ENCODE assay signal across 1 cellular context in the genomic region with DNA sequence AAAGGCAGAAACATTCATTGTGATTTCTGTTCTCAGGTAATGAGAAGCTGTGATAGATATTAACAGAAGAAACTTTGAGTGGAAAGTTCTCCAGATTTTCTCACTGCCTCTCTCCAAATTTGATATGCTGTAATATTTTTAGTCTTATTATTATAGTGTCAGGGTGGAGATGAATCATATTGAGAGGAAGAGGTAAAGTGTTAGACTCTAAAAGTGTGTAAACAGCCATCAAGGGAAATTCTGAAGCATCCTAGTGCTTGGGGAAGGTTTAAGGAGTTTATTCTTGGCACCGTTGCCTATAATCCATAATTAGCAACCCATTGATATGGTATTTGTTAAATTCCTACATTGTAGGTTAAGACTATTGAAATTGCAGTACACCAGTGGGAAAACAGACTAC.
TF ChIP-seq lines count a peak whose summit lies in the region.

No MANE protein-coding gene starts in this region.

TF ChIP-seq in HCT116, 20 proteins besides CTCF, POLR2A, EP300 and RAD21:
- TF ChIP-seq ELF1 (IDR thresholded peaks at IDR 0.05; ENCODE audit: borderline replicate concordance, low read depth): no peak
- no peak for TF ChIP-seq CBX3 (IDR thresholded peaks at IDR 0.05; ENCODE audit: low read depth)
- no peak for TF ChIP-seq POLR2AphosphoS5 (IDR thresholded peaks at IDR 0.05; ENCODE audit: low read depth, low read length)
- no peak for TF ChIP-seq SP1 (IDR thresholded peaks at IDR 0.05; ENCODE audit: low read depth)
- TF ChIP-seq SRF (IDR thresholded peaks at IDR 0.05; ENCODE audit: low read depth): no peak
- TF ChIP-seq TCF7L2 (IDR thresholded peaks at IDR 0.05; ENCODE audit: borderline replicate concordance, extremely low read depth, insufficient read depth, insufficient read length): no peak
- TF ChIP-seq, protein P1, sequence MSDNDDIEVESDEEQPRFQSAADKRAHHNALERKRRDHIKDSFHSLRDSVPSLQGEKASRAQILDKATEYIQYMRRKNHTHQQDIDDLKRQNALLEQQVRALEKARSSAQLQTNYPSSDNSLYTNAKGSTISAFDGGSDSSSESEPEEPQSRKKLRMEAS (IDR thresholded peaks at IDR 0.05): no peak
- TF ChIP-seq, protein P2, sequence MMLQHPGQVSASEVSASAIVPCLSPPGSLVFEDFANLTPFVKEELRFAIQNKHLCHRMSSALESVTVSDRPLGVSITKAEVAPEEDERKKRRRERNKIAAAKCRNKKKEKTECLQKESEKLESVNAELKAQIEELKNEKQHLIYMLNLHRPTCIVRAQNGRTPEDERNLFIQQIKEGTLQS (IDR thresholded peaks at IDR 0.05): no peak
- no peak for TF ChIP-seq ZNF274 (IDR thresholded peaks at IDR 0.05; ENCODE audit: low read depth, low read length)
- TF ChIP-seq YY1 (IDR thresholded peaks at IDR 0.05; ENCODE audit: extremely low read depth, insufficient replicate concordance, low read depth, low read length): no peak
- TF ChIP-seq, protein P3, sequence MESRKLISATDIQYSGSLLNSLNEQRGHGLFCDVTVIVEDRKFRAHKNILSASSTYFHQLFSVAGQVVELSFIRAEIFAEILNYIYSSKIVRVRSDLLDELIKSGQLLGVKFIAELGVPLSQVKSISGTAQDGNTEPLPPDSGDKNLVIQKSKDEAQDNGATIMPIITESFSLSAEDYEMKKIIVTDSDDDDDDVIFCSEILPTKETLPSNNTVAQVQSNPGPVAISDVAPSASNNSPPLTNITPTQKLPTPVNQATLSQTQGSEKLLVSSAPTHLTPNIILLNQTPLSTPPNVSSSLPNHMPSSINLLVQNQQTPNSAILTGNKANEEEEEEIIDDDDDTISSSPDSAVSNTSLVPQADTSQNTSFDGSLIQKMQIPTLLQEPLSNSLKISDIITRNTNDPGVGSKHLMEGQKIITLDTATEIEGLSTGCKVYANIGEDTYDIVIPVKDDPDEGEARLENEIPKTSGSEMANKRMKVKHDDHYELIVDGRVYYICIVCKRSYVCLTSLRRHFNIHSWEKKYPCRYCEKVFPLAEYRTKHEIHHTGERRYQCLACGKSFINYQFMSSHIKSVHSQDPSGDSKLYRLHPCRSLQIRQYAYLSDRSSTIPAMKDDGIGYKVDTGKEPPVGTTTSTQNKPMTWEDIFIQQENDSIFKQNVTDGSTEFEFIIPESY (IDR thresholded peaks at IDR 0.05; ENCODE audit: extremely low read depth, insufficient replicate concordance, low read length): no peak
- no peak for TF ChIP-seq ZFX (IDR thresholded peaks at IDR 0.05)
- TF ChIP-seq EZH2 (IDR thresholded peaks at IDR 0.05): no peak
- no peak for TF ChIP-seq JUND (IDR thresholded peaks at IDR 0.05)
- no peak for TF ChIP-seq FOSL1 (IDR thresholded peaks at IDR 0.05; ENCODE audit: low read depth)
- TF ChIP-seq, protein P4, sequence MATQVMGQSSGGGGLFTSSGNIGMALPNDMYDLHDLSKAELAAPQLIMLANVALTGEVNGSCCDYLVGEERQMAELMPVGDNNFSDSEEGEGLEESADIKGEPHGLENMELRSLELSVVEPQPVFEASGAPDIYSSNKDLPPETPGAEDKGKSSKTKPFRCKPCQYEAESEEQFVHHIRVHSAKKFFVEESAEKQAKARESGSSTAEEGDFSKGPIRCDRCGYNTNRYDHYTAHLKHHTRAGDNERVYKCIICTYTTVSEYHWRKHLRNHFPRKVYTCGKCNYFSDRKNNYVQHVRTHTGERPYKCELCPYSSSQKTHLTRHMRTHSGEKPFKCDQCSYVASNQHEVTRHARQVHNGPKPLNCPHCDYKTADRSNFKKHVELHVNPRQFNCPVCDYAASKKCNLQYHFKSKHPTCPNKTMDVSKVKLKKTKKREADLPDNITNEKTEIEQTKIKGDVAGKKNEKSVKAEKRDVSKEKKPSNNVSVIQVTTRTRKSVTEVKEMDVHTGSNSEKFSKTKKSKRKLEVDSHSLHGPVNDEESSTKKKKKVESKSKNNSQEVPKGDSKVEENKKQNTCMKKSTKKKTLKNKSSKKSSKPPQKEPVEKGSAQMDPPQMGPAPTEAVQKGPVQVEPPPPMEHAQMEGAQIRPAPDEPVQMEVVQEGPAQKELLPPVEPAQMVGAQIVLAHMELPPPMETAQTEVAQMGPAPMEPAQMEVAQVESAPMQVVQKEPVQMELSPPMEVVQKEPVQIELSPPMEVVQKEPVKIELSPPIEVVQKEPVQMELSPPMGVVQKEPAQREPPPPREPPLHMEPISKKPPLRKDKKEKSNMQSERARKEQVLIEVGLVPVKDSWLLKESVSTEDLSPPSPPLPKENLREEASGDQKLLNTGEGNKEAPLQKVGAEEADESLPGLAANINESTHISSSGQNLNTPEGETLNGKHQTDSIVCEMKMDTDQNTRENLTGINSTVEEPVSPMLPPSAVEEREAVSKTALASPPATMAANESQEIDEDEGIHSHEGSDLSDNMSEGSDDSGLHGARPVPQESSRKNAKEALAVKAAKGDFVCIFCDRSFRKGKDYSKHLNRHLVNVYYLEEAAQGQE (IDR thresholded peaks at IDR 0.05; ENCODE audit: low read depth): no peak
- no peak for TF ChIP-seq CEBPB (IDR thresholded peaks at IDR 0.05; ENCODE audit: low read depth)
- no peak for TF ChIP-seq EGR1 (IDR thresholded peaks at IDR 0.05; ENCODE audit: low read depth)
